ENCODE assay signal across 8 cellular contexts in genomic region chr3:20040476-20041196, GRCh38. TPM values are rescaled to one million over a fixed set of nuclear protein-coding genes. Genes with fewer than 3 reads are reported as not detected.
DNase-seq lines count a peak whose midpoint lies in the region; ATAC-seq and TF ChIP-seq lines count a peak whose summit lies in the region.

No MANE protein-coding gene starts in this region.

- peaks cover 11% of the 10 kb centered on the region for H3F3A ChIP-seq in SK-N-SH (replicated peaks; ENCODE audit: insufficient read depth)

- POLR2A ChIA-PET in SK-N-SH (lab: Yijun Ruan, JAX) = no interaction called here

- no peaks in the 10 kb centered on the region for H3K9me3 Mint-ChIP-seq in activated naive CD8-positive, alpha-beta T cell treated with anti-CD3 and anti-CD28 coated beads for 36 hours
- peaks cover 15% of the 10 kb centered on the region for H3K9me3 Mint-ChIP-seq in glutamatergic neuron (ENCODE audit: unreplicated experiment)

- under 1% methylated on average over 16 of the region's 73 CpGs for WGBS in SK-N-SH (ENCODE audit: low lambda C conversion rate)

- TF ChIP-seq RAD21 in Ishikawa (IDR thresholded peaks at IDR 0.05; ENCODE audit: low read depth) (no peak; the same call in 1 of the 2 replicates), SK-N-SH (IDR thresholded peaks at IDR 0.05; ENCODE audit: low read length) (peak; percentile 5; the same call in 1 of the 2 replicates)

- H2AFZ ChIP-seq in SK-N-SH (ENCODE audit: low read depth) = peak overlapping the region; percentile 52

- intact Hi-C loops in tibial artery (cut with DNase I; ENCODE audit: low total_unique reads) = loop anchor here (5.0 to 10.0 kb wide), 3 partner anchors 54 to 147 kb away; partner anchors contain the start of genes RAB5A and SGO1

- peaks cover 48% of the 10 kb centered on the region for H3K4me1 Mint-ChIP-seq in activated naive CD8-positive, alpha-beta T cell treated with anti-CD3 and anti-CD28 coated beads for 36 hours
- H3K4me1 Mint-ChIP-seq in glutamatergic neuron (ENCODE audit: low read depth, unreplicated experiment) = peaks cover 12% of the 10 kb centered on the region

- H4K20me1 ChIP-seq in SK-N-SH (ENCODE audit: insufficient read depth) = peaks cover 5% of the 10 kb centered on the region; the same call in 1 of the 2 replicates

- no peaks in the 10 kb centered on the region for H3K79me2 ChIP-seq in SK-N-SH (ENCODE audit: insufficient read depth)

- ATAC-seq in GM21576 (IDR thresholded peaks at IDR 0.05; ENCODE audit: unreplicated experiment) (peak; percentile 36), omental fat pad (ENCODE audit: low FRiP score) (peak; percentile 60)

- H3K9me3 ChIP-seq in SK-N-SH = no peaks in the 10 kb centered on the region
- H3K9me3 ChIP-seq in tibial artery = no peaks in the 10 kb centered on the region

- TF ChIP-seq EP300 in Ishikawa (IDR thresholded peaks at IDR 0.05; ENCODE audit: borderline replicate concordance) = no peak
- peak in 1 of 2 experiments; percentile 31; a peak in 1 of 4 replicates for TF ChIP-seq EP300 in SK-N-SH (IDR thresholded peaks at IDR 0.05; ENCODE audit: borderline replicate concordance in 1 of 2, low read depth in 1 of 2, low read length in 1 of 2)

- peak overlapping the region; percentile 78 for H3K4me2 ChIP-seq in SK-N-SH

- CTCF ChIA-PET in SK-N-SH (lab: Yijun Ruan, JAX) = interaction anchor here (0.5 to 1.8 kb wide), 13 partner anchors 10 to 1902 kb away, joined by 3 to 4 read pairs (median 3); no protein-coding TSS in a partner anchor

- H3K4me3 ChIP-seq in SK-N-SH (ENCODE audit: low read depth in 2 of 2, low read length in 1 of 2) (peak overlapping the region; percentile 66 to 77), tibial artery (peak overlapping the region; percentile 72 to 88)

- H3K27ac Mint-ChIP-seq in activated naive CD8-positive, alpha-beta T cell treated with anti-CD3 and anti-CD28 coated beads for 36 hours = peak overlapping the region; percentile 84
- peak overlapping the region; percentile 93 for H3K27ac Mint-ChIP-seq in glutamatergic neuron (ENCODE audit: unreplicated experiment)

- peak overlapping the region; percentile 27; the same call in 1 of the 2 replicates for H3K9ac ChIP-seq in SK-N-SH

- peak overlapping the region; percentile 85 for H3K4me3 Mint-ChIP-seq in activated naive CD8-positive, alpha-beta T cell treated with anti-CD3 and anti-CD28 coated beads for 36 hours
- peak overlapping the region; percentile 94 for H3K4me3 Mint-ChIP-seq in glutamatergic neuron (ENCODE audit: unreplicated experiment)

- H3K4me1 ChIP-seq in SK-N-SH (ENCODE audit: control insufficient read depth in 1 of 2, insufficient read depth in 2 of 2, low read depth in 1 of 2, low read length in 1 of 2) (peaks cover 5 to 21% of the 10 kb centered on the region in 2 experiments; a peak in 2 of 4 replicates), tibial artery (peaks cover 4 to 42% (median 27%) of the 10 kb centered on the region in 4 donors)

- H3K36me3 ChIP-seq in SK-N-SH (replicated peaks in 1 of 2; ENCODE audit: control insufficient read depth in 1 of 2, insufficient read depth in 2 of 2, low read length in 1 of 2) = no peaks in the 10 kb centered on the region
- no peaks in the 10 kb centered on the region for H3K36me3 ChIP-seq in tibial artery

- no peaks in the 10 kb centered on the region for H3K36me3 Mint-ChIP-seq in activated naive CD8-positive, alpha-beta T cell treated with anti-CD3 and anti-CD28 coated beads for 36 hours
- H3K36me3 Mint-ChIP-seq in glutamatergic neuron (ENCODE audit: unreplicated experiment) = no peaks in the 10 kb centered on the region

- H3K27ac ChIP-seq in SK-N-SH (ENCODE audit: low read depth in 2 of 2, low read length in 1 of 2) (peak overlapping the region in 1 of 2 experiments; percentile 76; a peak in 3 of 4 replicates), tibial artery (peak overlapping the region; percentile 97 to 98)

- no peaks in the 10 kb centered on the region for H3K27me3 Mint-ChIP-seq in activated naive CD8-positive, alpha-beta T cell treated with anti-CD3 and anti-CD28 coated beads for 36 hours
- H3K27me3 Mint-ChIP-seq in glutamatergic neuron (ENCODE audit: unreplicated experiment) = peaks cover 12% of the 10 kb centered on the region

- DNase-seq in ELR (ENCODE audit: low read depth) = peak; percentile 76
- DNase-seq in SK-N-SH = peak; percentile 78
- peak; percentile 77 for DNase-seq in activated naive CD8-positive, alpha-beta T cell treated with anti-CD3 and anti-CD28 coated beads for 36 hours
- peak; percentile 74 for DNase-seq in glutamatergic neuron
- DNase-seq in omental fat pad (ENCODE audit: low spot score) = no peak
- peak; percentile 79 to 90 for DNase-seq in tibial artery

- H3K9me2 ChIP-seq in SK-N-SH = no peaks in the 10 kb centered on the region

- TF ChIP-seq CTCF in SK-N-SH (IDR thresholded peaks at IDR 0.05) (peak; percentile 35), glutamatergic neuron (IDR thresholded peaks at IDR 0.05; ENCODE audit: partially characterized antibody, unreplicated experiment) (no peak), omental fat pad (IDR thresholded peaks at IDR 0.05) (no peak), tibial artery (IDR thresholded peaks at IDR 0.05) (no peak)

- H3K27me3 ChIP-seq in SK-N-SH (ENCODE audit: insufficient read depth) (no peaks in the 10 kb centered on the region), tibial artery (no peaks in the 10 kb centered on the region)

TF ChIP-seq in Ishikawa, 13 proteins besides CTCF, POLR2A, EP300 and RAD21:
- no peak for TF ChIP-seq NFIC (IDR thresholded peaks at IDR 0.05)
- TF ChIP-seq FOXM1 (IDR thresholded peaks at IDR 0.05; ENCODE audit: borderline replicate concordance, low read depth) = no peak
- TF ChIP-seq ZBTB7A (IDR thresholded peaks at IDR 0.05; ENCODE audit: low read depth) = peak; percentile 66; the same call in 1 of the 2 replicates
- peak; percentile 10; the same call in 1 of the 2 replicates for TF ChIP-seq TCF12 (IDR thresholded peaks at IDR 0.05; ENCODE audit: low read depth)
- TF ChIP-seq EGR1 (IDR thresholded peaks at IDR 0.05) = no peak
- TF ChIP-seq MAX (IDR thresholded peaks at IDR 0.05) = peak; percentile 26

TF ChIP-seq in SK-N-SH, 30 proteins besides CTCF, POLR2A, EP300 and RAD21:
- TF ChIP-seq EZH2phosphoT487 (IDR thresholded peaks at IDR 0.05; ENCODE audit: borderline replicate concordance, low read depth) (no peak), ELF1 (IDR thresholded peaks at IDR 0.05) (peak; percentile 66), RCOR1 (IDR thresholded peaks at IDR 0.05; ENCODE audit: low read length) (0 out of 2 replicates have a peak, but pooled peaks have one; percentile 53), YY1 (IDR thresholded peaks at IDR 0.05; ENCODE audit: low read depth) (0 out of 2 replicates have a peak, but pooled peaks have one; percentile 19)

RNA-seq across cellular contexts. Expression of gene KAT2B, which starts 0.4 kb away (rescaled TPM):
- polyA plus RNA-seq in SK-N-SH (2012; rRNA removed) = 2.1 and 2.8 TPM in 2 replicates
- polyA plus RNA-seq in SK-N-SH (2012; cell fraction: cytosol; rRNA removed) = 3.1 and 3.4 TPM in 2 replicates
- polyA plus RNA-seq in SK-N-SH (2012; cell fraction: nucleus; rRNA removed) = 1.5 and 3.0 TPM in 2 replicates
- 10 to 100 TPM; 11.7 to 17.0 TPM for total RNA-seq in activated naive CD8-positive, alpha-beta T cell treated with anti-CD3 and anti-CD28 coated beads for 36 hours
- 13.6 TPM for total RNA-seq in glutamatergic neuron (ENCODE audit: unreplicated experiment)
- 10 to 100 TPM; 21.3 to 47.0 (median 33.3) TPM for total RNA-seq in omental fat pad

RNA-seq across cellular contexts. Expression of gene PP2D1, which starts 28.6 kb away (rescaled TPM):
- not detected in 2 replicates for polyA plus RNA-seq in SK-N-SH (2012; rRNA removed)
- polyA plus RNA-seq in SK-N-SH (2012; cell fraction: cytosol; rRNA removed) = not detected in 2 replicates
- not detected in 2 replicates for polyA plus RNA-seq in SK-N-SH (2012; cell fraction: nucleus; rRNA removed)
- not detected for total RNA-seq in activated naive CD8-positive, alpha-beta T cell treated with anti-CD3 and anti-CD28 coated beads for 36 hours
- total RNA-seq in glutamatergic neuron (ENCODE audit: unreplicated experiment) (not detected), omental fat pad (not detected)
